In the genomic region with DNA sequence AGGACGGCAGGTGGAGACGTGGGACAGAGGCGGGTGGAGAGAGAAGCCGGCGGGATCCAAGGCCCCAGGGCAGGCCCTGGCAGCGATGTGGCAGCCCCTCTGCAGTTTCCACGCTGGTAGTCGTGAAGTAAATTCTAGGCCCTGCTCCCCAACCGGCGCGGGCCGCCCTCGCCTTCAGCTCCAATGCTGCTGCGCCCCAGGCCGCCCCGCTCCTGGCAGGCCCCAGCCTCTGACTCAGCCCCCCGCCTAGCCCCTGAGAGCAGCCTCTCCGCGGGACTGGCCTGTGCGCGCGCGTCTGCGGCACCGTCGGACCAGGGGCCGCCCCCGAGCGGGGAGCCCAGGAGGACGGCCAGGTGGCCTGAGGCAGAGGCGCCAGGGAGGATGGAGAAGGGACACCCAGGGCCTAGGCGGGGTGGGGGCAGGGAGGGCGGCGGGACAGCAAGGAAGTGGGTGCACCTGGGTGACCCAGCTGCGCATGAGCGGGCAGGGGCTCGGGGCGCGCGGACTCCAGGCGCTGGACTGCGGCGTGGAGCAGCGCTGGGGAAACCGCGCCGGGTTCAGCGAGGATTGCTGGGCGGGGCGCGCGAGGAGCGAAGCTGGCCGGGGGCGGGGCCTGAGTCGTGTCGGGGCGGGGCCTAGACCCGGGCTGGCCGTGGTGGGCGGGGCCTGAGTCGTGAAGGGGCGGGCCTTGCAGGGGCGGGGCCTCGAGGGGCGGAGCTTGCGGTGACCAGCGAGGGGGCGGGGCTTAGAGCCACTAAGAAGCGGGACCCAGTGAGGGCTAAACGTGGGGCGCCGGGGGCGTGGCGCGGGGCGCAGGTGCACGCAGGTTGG, we compare ENCODE assay signal across 8 cellular contexts. TPM values are rescaled to one million over a fixed set of nuclear protein-coding genes. Genes with fewer than 3 reads are reported as not detected.
DNase-seq lines count a peak whose midpoint lies in the region; ATAC-seq and TF ChIP-seq lines count a peak whose summit lies in the region.

No MANE protein-coding gene starts in this region.

- DNase-seq in NCI-H510A treated with DMSO at 0.1 percent for 48 hours (lab: John Stamatoyannopoulos, UW) (peak; percentile 50), lung microvascular endothelial cell (ENCODE audit: low read depth in 2 of 2) (peak; percentile 81 to 92), SW 1271 (lab: John Stamatoyannopoulos, UW) (no peak)
- DNase-seq in activated CD8-positive, alpha-beta memory T cell treated with anti-CD3 and anti-CD28 coated beads for 1 hour (ENCODE audit: extremely low read depth in 1 of 2, low read depth in 1 of 2): peak; percentile 92 to 98
- peak; percentile 96 for DNase-seq in effector CD4-positive, alpha-beta T cell
- DNase-seq in stimulated activated CD4-positive, alpha-beta T cell treated with anti-CD3 and anti-CD28 coated beads, TNF-alpha, amount 100 ng/mL, for 1 hour (ENCODE audit: low read depth in 3 of 3, low spot score in 1 of 3): peak; percentile 93 to 99 (median 96)

- ATAC-seq in HG02981 (IDR thresholded peaks at IDR 0.05; ENCODE audit: unreplicated experiment): peak; percentile 65

- TF ChIP-seq POLR2A in GM15510 (IDR thresholded peaks at IDR 0.05; ENCODE audit: borderline replicate concordance, extremely low read depth, insufficient read length): peak; percentile 45

RNA-seq across cellular contexts. Expression of a gene that starts 29.6 kb away (rescaled TPM):
- 6.3 and 8.7 TPM in 2 replicates for total RNA-seq in lung microvascular endothelial cell

RNA-seq across cellular contexts. Expression of a gene that starts 46.8 kb away (rescaled TPM):
- under 0.01 TPM in 1 of 2 replicates, not detected in the other for total RNA-seq in lung microvascular endothelial cell

Comparison
In these comparisons a context has a peak if more than half of its experiments do, and no peak if none do; other contexts are left out.
1. DNase-seq: peak in NCI-H510A treated with DMSO at 0.1 percent for 48 hours (single experiment), activated CD8-positive, alpha-beta memory T cell treated with anti-CD3 and anti-CD28 coated beads for 1 hour (2 of 2), effector CD4-positive, alpha-beta T cell (single experiment), lung microvascular endothelial cell (2 of 2) and stimulated activated CD4-positive, alpha-beta T cell treated with anti-CD3 and anti-CD28 coated beads, TNF-alpha, amount 100 ng/mL, for 1 hour (3 of 3); none in SW 1271 (0 of 2).